ENCODE assay signal across 8 cellular contexts in genomic region chr5:24388448-24388847, GRCh38.
"Had no signal": no experiment of that assay in that cellular context is flagged by ENCODE, and none has a peak within 500 bp of the region (broad histone marks: within the 10 kb centered on the region; RNA-seq: fewer than 3 reads in every experiment).

No MANE protein-coding gene starts in this region.

- FAIRE-seq: G401.6, GM12878, GM12891, GM12892, GM18507, GM19239 had no signal

- H3K4me3 ChIP-seq: GM12878 had no signal

- DNase-seq: GDM1, GF-D8 had no signal

- ATAC-seq: GM12878 had no signal
